Comparison of ENCODE assay signal across 15 cellular contexts in genomic region chr9:32500768-32501167, GRCh38. TPM values are rescaled to one million over a fixed set of nuclear protein-coding genes. Genes with fewer than 3 reads are reported as not detected.
DNase-seq lines count a peak whose midpoint lies in the region; ATAC-seq and TF ChIP-seq lines count a peak whose summit lies in the region.
"Had no signal": no experiment of that assay in that cellular context is flagged by ENCODE, and none has a peak within 500 bp of the region (broad histone marks: within the 10 kb centered on the region; RNA-seq: fewer than 3 reads in every experiment).

No MANE protein-coding gene starts in this region.

- H3K27ac Mint-ChIP-seq in activated CD4-positive, alpha-beta T cell treated with anti-CD3 and anti-CD28 coated beads for 36 hours, result no peak overlapping the region
- no peak overlapping the region for H3K27ac Mint-ChIP-seq in H9
- H3K27ac Mint-ChIP-seq: activated CD4-positive, alpha-beta memory T cell treated with anti-CD3 and anti-CD28 coated beads, Interleukin-2, amount 10 ng/mL, durations not matched to agents 7 days and 5 days had no signal

- peaks cover 17% of the 10 kb centered on the region for H3K36me3 Mint-ChIP-seq in activated CD4-positive, alpha-beta T cell treated with anti-CD3 and anti-CD28 coated beads for 36 hours (ENCODE audit: low read depth)
- H3K36me3 Mint-ChIP-seq in H9 (ENCODE audit: insufficient read depth in 1 of 3, low read depth in 3 of 3), result peaks cover 9 to 20% (median 15%) of the 10 kb centered on the region in 3 experiments

- no peak for TF ChIP-seq POLR2A in spleen (IDR thresholded peaks at IDR 0.05)

- H4K20me1 ChIP-seq in H9 (ENCODE audit: control insufficient read depth, insufficient read depth, insufficient read length), result no peaks in the 10 kb centered on the region

- H3T11ph ChIP-seq in H9 (ENCODE audit: low read length), result no peak overlapping the region

- H3K4me2 ChIP-seq in H9 (ENCODE audit: insufficient read depth, insufficient read length, low read length), result no peak overlapping the region
- H3K4me2 ChIP-seq: BLaER1 treated with 17β-estradiol and CSF1 and Interleukin-3, amounts not matched to agents 10 nM and 100 nM had no signal

- H3K27ac ChIP-seq in H9 (ENCODE audit: insufficient read length, low read depth, low read length), result no peak overlapping the region
- H3K27ac ChIP-seq in spleen, result no peak overlapping the region
- H3K27ac ChIP-seq: BLaER1 treated with 17β-estradiol and CSF1 and Interleukin-3, amounts not matched to agents 10 nM and 100 nM; parathyroid adenoma had no signal

- H4K5ac ChIP-seq in H9 (ENCODE audit: insufficient read length, low read depth, low read length), result no peak overlapping the region

- H3K4me3 Mint-ChIP-seq in activated CD4-positive, alpha-beta T cell treated with anti-CD3 and anti-CD28 coated beads for 36 hours, result no peak overlapping the region
- H3K4me3 Mint-ChIP-seq in H9, result no peak overlapping the region
- H3K4me3 Mint-ChIP-seq: activated CD4-positive, alpha-beta memory T cell treated with anti-CD3 and anti-CD28 coated beads, Interleukin-2, amount 10 ng/mL, durations not matched to agents 7 days and 5 days had no signal

- no peaks in the 10 kb centered on the region for H3K79me2 ChIP-seq in H9 (ENCODE audit: insufficient read depth, low read length)
- H3K79me2 ChIP-seq: parathyroid adenoma had no signal

- no peaks in the 10 kb centered on the region for H3K4me1 ChIP-seq in H9 (ENCODE audit: insufficient read depth, low read length)
- H3K4me1 ChIP-seq in spleen, result no peaks in the 10 kb centered on the region
- H3K4me1 ChIP-seq: BLaER1 treated with 17β-estradiol and CSF1 and Interleukin-3, amounts not matched to agents 10 nM and 100 nM; parathyroid adenoma had no signal

- no peak overlapping the region for H2BK120ac ChIP-seq in H9 (ENCODE audit: low read depth, low read length, poor library complexity, severe bottlenecking)

- no CpG with 5 or more reads among the region's 2 CpGs for WGBS in H9 (ENCODE audit: extremely low coverage, insufficient read length, low lambda C conversion rate)
- 73 to 90% (median 86%) methylated on average over 2 of the region's 2 CpGs for WGBS in spleen, 5 donors

- no peak overlapping the region for H3K14ac ChIP-seq in H9 (ENCODE audit: insufficient read depth, low read length)

- no peak overlapping the region for H4K91ac ChIP-seq in H9 (ENCODE audit: insufficient read length, low read depth, low read length)

- peaks cover 2% of the 10 kb centered on the region for H3K4me1 Mint-ChIP-seq in activated CD4-positive, alpha-beta T cell treated with anti-CD3 and anti-CD28 coated beads for 36 hours
- H3K4me1 Mint-ChIP-seq in H9, result peaks cover 11 to 13% of the 10 kb centered on the region in 2 experiments; a peak in 3 of 4 replicates
- H3K4me1 Mint-ChIP-seq: activated CD4-positive, alpha-beta memory T cell treated with anti-CD3 and anti-CD28 coated beads, Interleukin-2, amount 10 ng/mL, durations not matched to agents 7 days and 5 days had no signal

- POLR2A ChIA-PET in activated CD4-positive, alpha-beta T cell treated with anti-CD3 and anti-CD28 coated beads for 36 hours (lab: Charles Lee), result no interaction called here

- H3K27me3 Mint-ChIP-seq in activated CD4-positive, alpha-beta T cell treated with anti-CD3 and anti-CD28 coated beads for 36 hours, result no peaks in the 10 kb centered on the region
- H3K27me3 Mint-ChIP-seq in H9 (ENCODE audit: low read depth), result no peaks in the 10 kb centered on the region
- H3K27me3 Mint-ChIP-seq: activated CD4-positive, alpha-beta memory T cell treated with anti-CD3 and anti-CD28 coated beads, Interleukin-2, amount 10 ng/mL, durations not matched to agents 7 days and 5 days had no signal

- no peak overlapping the region for H2BK15ac ChIP-seq in H9 (ENCODE audit: low read depth, low read length)

- no peak overlapping the region for H3K56ac ChIP-seq in H9 (ENCODE audit: insufficient read length, low read depth, low read length)

- H3K18ac ChIP-seq in H9 (ENCODE audit: insufficient read length, low read depth, low read length), result no peak overlapping the region

- no peak overlapping the region for H2BK5ac ChIP-seq in H9 (ENCODE audit: insufficient read length, low read length)

- H3K27me3 ChIP-seq in H9 (ENCODE audit: insufficient read depth, low read length) (no peaks in the 10 kb centered on the region), spleen (replicated peaks in 1 of 7) (no peaks in the 10 kb centered on the region)
- H3K27me3 ChIP-seq: BLaER1 treated with 17β-estradiol and CSF1 and Interleukin-3, amounts not matched to agents 10 nM and 100 nM had no signal

- H2BK20ac ChIP-seq in H9 (ENCODE audit: low read depth, low read length, poor library complexity, severe bottlenecking), result no peak overlapping the region

- H3K4me3 ChIP-seq in epithelial cell of proximal tubule (ENCODE audit: low read depth, low read length) (peak overlapping the region; percentile 22), spleen (no peak overlapping the region)
- H3K4me3 ChIP-seq: BLaER1 treated with 17β-estradiol and CSF1 and Interleukin-3, amounts not matched to agents 10 nM and 100 nM; GM12878; mucosa of descending colon had no signal

- no peak overlapping the region for H3K4ac ChIP-seq in H9 (ENCODE audit: low read depth, low read length)

- H2BK12ac ChIP-seq in H9 (ENCODE audit: insufficient read length, low read depth, low read length), result no peak overlapping the region

- CTCF ChIA-PET in activated CD4-positive, alpha-beta T cell treated with anti-CD3 and anti-CD28 coated beads for 36 hours (lab: Charles Lee), result no interaction called here

- DNase-seq in EL (peak; percentile 58), LHCN-M2 (ENCODE audit: low read depth) (peak; percentile 71), epithelial cell of proximal tubule (ENCODE audit: low read depth) (peak; percentile 62), non-pigmented ciliary epithelial cell (ENCODE audit: low read depth) (peak; percentile 34), medulla oblongata (ENCODE audit: extremely low spot score) (no peak), H9 (no peak), spleen (no peak)
- no peak for DNase-seq in activated CD4-positive, alpha-beta T cell treated with anti-CD3 and anti-CD28 coated beads for 36 hours
- DNase-seq: activated CD4-positive, alpha-beta memory T cell treated with anti-CD3 and anti-CD28 coated beads, Interleukin-2, amount 10 ng/mL, durations not matched to agents 7 days and 5 days; amygdala; kidney; mucosa of descending colon had no signal

- H3K23ac ChIP-seq in H9 (ENCODE audit: insufficient read length, low read depth, low read length), result no peak overlapping the region

- H2AFZ ChIP-seq in H9 (ENCODE audit: low read length), result no peak overlapping the region
- H2AFZ ChIP-seq: parathyroid adenoma had no signal

- no peaks in the 10 kb centered on the region for H3K23me2 ChIP-seq in H9 (ENCODE audit: insufficient read length, low read depth, low read length, poor library complexity, severe bottlenecking)

- H3K9me3 Mint-ChIP-seq in activated CD4-positive, alpha-beta T cell treated with anti-CD3 and anti-CD28 coated beads for 36 hours (ENCODE audit: low read depth), result no peaks in the 10 kb centered on the region
- peaks cover 0 to 3% of the 10 kb centered on the region in 2 experiments; a peak in 3 of 5 replicates for H3K9me3 Mint-ChIP-seq in H9
- H3K9me3 Mint-ChIP-seq: activated CD4-positive, alpha-beta memory T cell treated with anti-CD3 and anti-CD28 coated beads, Interleukin-2, amount 10 ng/mL, durations not matched to agents 7 days and 5 days had no signal

- TF ChIP-seq CTCF in epithelial cell of proximal tubule (conservative IDR thresholded peaks at IDR 0.05; ENCODE audit: low read depth, low read length) (no peak), H9 (conservative IDR thresholded peaks at IDR 0.05) (no peak), spleen (IDR thresholded peaks at IDR 0.05 in 8 of 11, conservative IDR thresholded peaks at IDR 0.05 in 3 of 11) (no peak)

- peaks cover 0 to 75% (median 38%) of the 10 kb centered on the region in 6 donors for H3K36me3 ChIP-seq in spleen

- H3K79me1 ChIP-seq in H9 (ENCODE audit: insufficient read depth, low read depth, low read length, poor library complexity, severe bottlenecking), result no peaks in the 10 kb centered on the region

- no peak overlapping the region for H3K9ac ChIP-seq in H9 (ENCODE audit: extremely low read depth, insufficient read length, low read length)
- H3K9ac ChIP-seq: BLaER1 treated with 17β-estradiol and CSF1 and Interleukin-3, amounts not matched to agents 10 nM and 100 nM; parathyroid adenoma had no signal

- no peak overlapping the region for H2AK5ac ChIP-seq in H9 (ENCODE audit: insufficient read length, low read length)

- H4K8ac ChIP-seq in H9 (replicated peaks; ENCODE audit: insufficient read length, low read depth, low read length), result no peak overlapping the region

- ATAC-seq in activated CD4-positive, alpha-beta T cell treated with anti-CD3 and anti-CD28 coated beads for 36 hours, result no peak
- ATAC-seq: GM12878, mucosa of descending colon had no signal

- H3K9me3 ChIP-seq in H9 (ENCODE audit: control insufficient read depth, low read depth, low read length), result no peaks in the 10 kb centered on the region
- H3K9me3 ChIP-seq in spleen, result no peaks in the 10 kb centered on the region
- H3K9me3 ChIP-seq: mucosa of descending colon had no signal

- intact Hi-C loops in activated CD4-positive, alpha-beta T cell treated with anti-CD3 and anti-CD28 coated beads for 36 hours (cut with DNase I, micrococcal nuclease), result no loop called here
- intact Hi-C loops in spleen (cut with DNase I; ENCODE audit: low total_unique reads), result loop anchor here (10.0 kb wide), 1 partner anchor 56 kb away; no protein-coding TSS in a partner anchor

RNA-seq across cellular contexts. Expression of gene RIGI, which starts 25.2 kb away (rescaled TPM):
- 10.3 and 18.4 TPM in 2 replicates for total RNA-seq in LHCN-M2 (2014; rRNA removed)
- 5.2 TPM for polyA plus RNA-seq in LHCN-M2 (2012)
- total RNA-seq in epithelial cell of proximal tubule, result 10.9 and 18.7 TPM in 2 replicates
- 1 to 10 TPM; 8.9 to 9.7 TPM for total RNA-seq in activated CD4-positive, alpha-beta T cell treated with anti-CD3 and anti-CD28 coated beads for 36 hours
- total RNA-seq in H9 (2021), result 4.1 TPM in 2 replicates
- 10 to 100 TPM; 15.1 to 24.4 (median 17.6) TPM for total RNA-seq in spleen
- polyA plus RNA-seq in spleen, result 1 to 10 TPM; 6.5 to 7.4 (median 7.2) TPM

RNA-seq across cellular contexts. Expression of gene SMIM27, which starts 51.4 kb away (rescaled TPM):
- total RNA-seq in LHCN-M2 (2014; rRNA removed) (4.4 and 5.1 TPM in 2 replicates), epithelial cell of proximal tubule (8.6 and 8.7 TPM in 2 replicates), H9 (2021) (12.2 and 15.7 TPM in 2 replicates), spleen (10 to 100 TPM in 5 of 7 donors, 1 to 10 TPM in 2; 6.6 to 25.1 (median 18.2) TPM)
- polyA plus RNA-seq in LHCN-M2 (2012), result 23.0 TPM
- 10 to 100 TPM; 16.1 to 19.5 TPM for total RNA-seq in activated CD4-positive, alpha-beta T cell treated with anti-CD3 and anti-CD28 coated beads for 36 hours
- polyA plus RNA-seq in spleen, result 10 to 100 TPM; 19.6 to 31.7 (median 26.3) TPM

RNA-seq across cellular contexts. Expression of gene TOPORS, which starts 51.6 kb away (rescaled TPM):
- total RNA-seq in LHCN-M2 (2014; rRNA removed) (30.3 and 30.7 TPM in 2 replicates), epithelial cell of proximal tubule (14.3 and 18.5 TPM in 2 replicates), H9 (2021) (30.2 and 31.9 TPM in 2 replicates), spleen (10 to 100 TPM; 11.9 to 28.7 (median 18.2) TPM)
- 6.5 TPM for polyA plus RNA-seq in LHCN-M2 (2012)
- total RNA-seq in activated CD4-positive, alpha-beta T cell treated with anti-CD3 and anti-CD28 coated beads for 36 hours, result 10 to 100 TPM; 14.4 to 18.9 TPM
- 1 to 10 TPM; 5.2 to 7.1 (median 6.3) TPM for polyA plus RNA-seq in spleen

Comparison
In these comparisons a context has a peak if more than half of its experiments do, and no peak if none do; other contexts are left out.
1. DNase-seq: peak in EL (single experiment), LHCN-M2 (single experiment), epithelial cell of proximal tubule (single experiment) and non-pigmented ciliary epithelial cell (single experiment); none in medulla oblongata (single experiment), activated CD4-positive, alpha-beta T cell treated with anti-CD3 and anti-CD28 coated beads for 36 hours (single experiment), H9 (single experiment) and spleen (single experiment).